26 cellular contexts compared by ENCODE assay signal in the genomic region with DNA sequence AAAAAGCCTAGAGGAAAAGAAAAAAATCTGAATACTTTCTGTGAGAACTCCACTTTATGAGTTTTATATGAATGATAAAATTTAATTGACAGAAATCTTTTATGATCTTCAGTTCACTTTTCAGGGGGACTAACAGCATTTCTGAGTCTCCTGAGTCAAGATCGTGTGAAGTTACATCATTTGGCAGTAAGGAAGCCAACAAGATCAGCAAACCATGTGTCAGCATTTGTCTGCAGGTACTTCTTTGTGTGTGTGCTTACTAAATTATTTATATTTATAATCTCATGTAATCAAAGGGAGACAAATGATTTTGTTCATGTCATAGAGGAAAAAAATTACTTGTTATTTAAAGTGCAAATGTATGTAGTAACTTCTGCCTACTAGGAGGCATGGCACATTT.
"Had no signal": no experiment of that assay in that cellular context is flagged by ENCODE, and none has a peak within 500 bp of the region (broad histone marks: within the 10 kb centered on the region; RNA-seq: fewer than 3 reads in every experiment).

No MANE protein-coding gene starts in this region.

- H3K9me3 ChIP-seq: ovary, prostate gland, upper lobe of right lung had no signal

- H3K36me3 ChIP-seq: ovary, prostate gland, stomach, suprapubic skin, thoracic aorta, tibial artery, upper lobe of right lung had no signal

- H3K4me3 ChIP-seq: left ventricle myocardium inferior, lung, ovary, prostate gland, skin epidermis, stomach, suprapubic skin, thoracic aorta, tibial artery, upper lobe of right lung had no signal

- ATAC-seq: natural killer cell treated with Interleukin-12 subunit alpha and Interleukin-12 subunit beta and Interleukin-15 and Interleukin-18, amount 100 ng/mL, for 72 hours; right cardiac atrium; sciatic nerve; stimulated activated naive B cell treated with anti-CD40 and anti-IgM and Interleukin-4, amounts not matched to agents 10 μg/mL and 1 μg/mL and 100 μg/mL, for 72 hours; stimulated activated naive CD8-positive, alpha-beta T cell treated with anti-CD3 and anti-CD28 coated beads, Interleukin-15, Interleukin-2, amounts not matched to agents 100 U/mL and 50 U/mL, for 24 hours; upper lobe of right lung had no signal

- H3K27ac Mint-ChIP-seq: mesothelial cell of epicardium; natural killer cell treated with Interleukin-12 subunit alpha and Interleukin-12 subunit beta and Interleukin-15 and Interleukin-18, amount 100 ng/mL, for 72 hours; stimulated activated naive B cell treated with anti-CD40 and anti-IgM and Interleukin-4, amounts not matched to agents 10 μg/mL and 1 μg/mL and 100 μg/mL, for 72 hours had no signal

- H3K27ac ChIP-seq: left ventricle myocardium inferior, ovary, prostate gland, skin epidermis, stomach, suprapubic skin, thoracic aorta, tibial artery, upper lobe of right lung had no signal

- DNase-seq: islet precursor cell; left ventricle myocardium inferior; mesendoderm; naive B cell; ovary; retina; right cardiac atrium; stimulated activated CD4-positive, alpha-beta T cell treated with anti-CD3 and anti-CD28 coated beads, Interleukin-12 subunit alpha, Interleukin-12 subunit beta, amount 100 ng/mL, for 4 hours; stimulated activated CD4-positive, alpha-beta T cell treated with anti-CD3 and anti-CD28 coated beads, Interleukin-15, amount 100 ng/mL, for 24 hours; stimulated activated CD4-positive, alpha-beta T cell treated with anti-CD3 and anti-CD28 coated beads, Interleukin-2, amount 100 ng/mL, for 24 hours; stimulated activated CD4-positive, alpha-beta T cell treated with anti-CD3 and anti-CD28 coated beads, Interleukin-4, amount 100 ng/mL, for 1 hour; stimulated activated naive B cell treated with anti-CD40 and anti-IgM and Interleukin-4, amounts not matched to agents 10 μg/mL and 1 μg/mL and 100 μg/mL, for 72 hours; stimulated activated naive CD8-positive, alpha-beta T cell treated with anti-CD3 and anti-CD28 coated beads, Interleukin-15, Interleukin-2, amounts not matched to agents 100 U/mL and 50 U/mL, for 24 hours; stomach; tibial artery; trophoblast cell; upper lobe of right lung had no signal

- H3K27me3 Mint-ChIP-seq: naive B cell; natural killer cell treated with Interleukin-12 subunit alpha and Interleukin-12 subunit beta and Interleukin-15 and Interleukin-18, amount 100 ng/mL, for 72 hours; stimulated activated naive B cell treated with anti-CD40 and anti-IgM and Interleukin-4, amounts not matched to agents 10 μg/mL and 1 μg/mL and 100 μg/mL, for 72 hours had no signal

- H3K4me1 ChIP-seq: left ventricle myocardium inferior, prostate gland, stomach, suprapubic skin, tibial artery, upper lobe of right lung had no signal

- H3K9me3 Mint-ChIP-seq: natural killer cell treated with Interleukin-12 subunit alpha and Interleukin-12 subunit beta and Interleukin-15 and Interleukin-18, amount 100 ng/mL, for 72 hours had no signal

- H3K4me1 Mint-ChIP-seq: mesothelial cell of epicardium had no signal

- FAIRE-seq: urothelium cell line had no signal

- H3K4me3 Mint-ChIP-seq: mesothelial cell of epicardium; naive B cell; natural killer cell treated with Interleukin-12 subunit alpha and Interleukin-12 subunit beta and Interleukin-15 and Interleukin-18, amount 100 ng/mL, for 72 hours; stimulated activated naive B cell treated with anti-CD40 and anti-IgM and Interleukin-4, amounts not matched to agents 10 μg/mL and 1 μg/mL and 100 μg/mL, for 72 hours had no signal

- H3K27me3 ChIP-seq: ovary, stomach, suprapubic skin, tibial artery, upper lobe of right lung had no signal
